In genomic region chr14:73784065-73784987, GRCh38 we compare ENCODE assay signal across 8 cellular contexts.
DNase-seq lines count a peak whose midpoint lies in the region; ATAC-seq and TF ChIP-seq lines count a peak whose summit lies in the region.

No MANE protein-coding gene starts in this region.

- CTCF ChIA-PET in RWPE1 (lab: Yijun Ruan, JAX) = interaction anchor here (0.6 to 3.0 kb wide), 6 partner anchors 13 to 328 kb away, joined by 3 to 11 read pairs (median 4); a partner anchor contains a TSS

- DNase-seq in GM04504 (ENCODE audit: low read depth) = peak; percentile 51
- no peak for DNase-seq in RWPE1 (ENCODE audit: low spot score)
- DNase-seq in esophagus muscularis mucosa (ENCODE audit: extremely low spot score) = no peak
- no peak for DNase-seq in psoas muscle
- DNase-seq in NCI-H1092 (lab: John Stamatoyannopoulos, UW) = no peak

- TF ChIP-seq EP300 in esophagus muscularis mucosa (IDR thresholded peaks at IDR 0.05) = no peak

- H3K4me3 ChIP-seq in esophagus muscularis mucosa (peak overlapping the region; percentile 18 to 89 (median 75)), psoas muscle (peak overlapping the region; percentile 82)

- ATAC-seq in psoas muscle (peak in 1 of 4 donors; percentile 14), HG03460 (IDR thresholded peaks at IDR 0.05; ENCODE audit: unreplicated experiment) (no peak), GM19035 (IDR thresholded peaks at IDR 0.05; ENCODE audit: unreplicated experiment) (no peak), HG03342 (IDR thresholded peaks at IDR 0.05; ENCODE audit: unreplicated experiment) (no peak)

- peaks cover 0 to 3% (median 0%) of the 10 kb centered on the region in 4 donors for H3K36me3 ChIP-seq in esophagus muscularis mucosa
- no peaks in the 10 kb centered on the region for H3K36me3 ChIP-seq in psoas muscle (ENCODE audit: insufficient read depth in 1 of 2, low read depth in 1 of 2)

- WGBS in esophagus muscularis mucosa = 54% methylated on average over 10 of the region's 10 CpGs
- 41 to 56% (median 42%) methylated on average over 10 of the region's 10 CpGs for WGBS in psoas muscle, 3 donors

- no peak for TF ChIP-seq POLR2A in esophagus muscularis mucosa (IDR thresholded peaks at IDR 0.05; ENCODE audit: low read depth)

- peak overlapping the region; percentile 99 for H3K27ac ChIP-seq in RWPE1
- peak overlapping the region; percentile 97 to 99 (median 99) for H3K27ac ChIP-seq in esophagus muscularis mucosa (replicated peaks in 1 of 4)
- peak overlapping the region; percentile 98 for H3K27ac ChIP-seq in psoas muscle

- intact Hi-C loops in esophagus muscularis mucosa (cut with DNase I) (no loop called here), psoas muscle (cut with DNase I) (no loop called here)

- TF ChIP-seq CTCF in RWPE1 (conservative IDR thresholded peaks at IDR 0.05; ENCODE audit: low read depth) = no peak
- TF ChIP-seq CTCF in esophagus muscularis mucosa (IDR thresholded peaks at IDR 0.05) = no peak
- TF ChIP-seq CTCF in psoas muscle (IDR thresholded peaks at IDR 0.05) = no peak

- no peaks in the 10 kb centered on the region for H3K27me3 ChIP-seq in esophagus muscularis mucosa
- H3K27me3 ChIP-seq in psoas muscle (ENCODE audit: insufficient read depth in 3 of 3, low read length in 2 of 3) = no peaks in the 10 kb centered on the region

- H3K4me1 ChIP-seq in esophagus muscularis mucosa = peaks cover 61 to 84% (median 75%) of the 10 kb centered on the region in 4 donors
- H3K4me1 ChIP-seq in psoas muscle = peaks cover 66% of the 10 kb centered on the region

- H3K9me3 ChIP-seq in esophagus muscularis mucosa = no peaks in the 10 kb centered on the region
- no peaks in the 10 kb centered on the region for H3K9me3 ChIP-seq in psoas muscle

- POLR2A ChIA-PET in RWPE1 (lab: Yijun Ruan, JAX; ENCODE audit: low non-redundant PET) = interaction anchor here (1.0 to 2.8 kb wide), 2 partner anchors 9 to 25 kb away, joined by 3 to 16 read pairs; a partner anchor contains a TSS
